ENCODE assay signal across 8 cellular contexts in genomic region chr13:50911937-50912624, GRCh38. TPM values are rescaled to one million over a fixed set of nuclear protein-coding genes. Genes with fewer than 3 reads are reported as not detected.
DNase-seq lines count a peak whose midpoint lies in the region; ATAC-seq and TF ChIP-seq lines count a peak whose summit lies in the region.

No MANE protein-coding gene starts in this region.

- no TSS peak for BruUV-seq in Caco-2 (replicated peaks; lab: Mats Ljungman, UMichigan)

- H3K4me3 ChIP-seq in Caco-2 (ENCODE audit: low read depth, low read length) (no peak overlapping the region), endodermal cell (ENCODE audit: low read length) (no peak overlapping the region)

- H3K36me3 ChIP-seq in Caco-2 (ENCODE audit: control insufficient read depth, insufficient read depth, low read length) = no peaks in the 10 kb centered on the region
- no peaks in the 10 kb centered on the region for H3K36me3 ChIP-seq in endodermal cell (ENCODE audit: control insufficient read depth, insufficient read depth, low read length)

- H3K9me3 Mint-ChIP-seq in Caco-2 (ENCODE audit: unreplicated experiment) (no peaks in the 10 kb centered on the region), endodermal cell (no peaks in the 10 kb centered on the region)

- CTCF ChIA-PET in Caco-2 (lab: Charles Lee) = interaction anchor here (0.7 to 1.7 kb wide), 14 partner anchors 8 to 976 kb away, joined by 3 to 9 read pairs (median 4); partner anchors contain the start of gene SPRYD7

- intact Hi-C loops in Caco-2 (cut with micrococcal nuclease; ENCODE audit: unreplicated experiment) = loop anchor here (1.0 to 10.0 kb wide), 6 partner anchors 111 to 936 kb away; no protein-coding TSS in a partner anchor

- no peak overlapping the region for H3K27ac ChIP-seq in endodermal cell (ENCODE audit: low read depth, low read length)

- H3K27me3 Mint-ChIP-seq in Caco-2 (ENCODE audit: insufficient read depth, unreplicated experiment) = no peaks in the 10 kb centered on the region
- H3K27me3 Mint-ChIP-seq in endodermal cell (ENCODE audit: insufficient read depth) = no peaks in the 10 kb centered on the region

- H3K4me1 ChIP-seq in Caco-2 (peaks cover 13% of the 10 kb centered on the region), endodermal cell (ENCODE audit: control insufficient read depth, insufficient read depth, low read length) (peaks cover 27% of the 10 kb centered on the region)

- H3K4me3 Mint-ChIP-seq in Caco-2 (ENCODE audit: unreplicated experiment) = peak overlapping the region; percentile 55
- no peak overlapping the region for H3K4me3 Mint-ChIP-seq in endodermal cell

- H3K27me3 ChIP-seq in Caco-2 (replicated peaks; ENCODE audit: control insufficient read depth, insufficient read depth, low read length) (no peaks in the 10 kb centered on the region), endodermal cell (ENCODE audit: control insufficient read depth, insufficient read depth, low read length, poor library complexity, severe bottlenecking) (no peaks in the 10 kb centered on the region)

- peak; percentile 42 for ATAC-seq in GM21367 (IDR thresholded peaks at IDR 0.05; ENCODE audit: unreplicated experiment)

- no peaks in the 10 kb centered on the region for H3K36me3 Mint-ChIP-seq in Caco-2 (ENCODE audit: insufficient read depth, unreplicated experiment)
- no peaks in the 10 kb centered on the region for H3K36me3 Mint-ChIP-seq in endodermal cell (ENCODE audit: low read depth)

- no peaks in the 10 kb centered on the region for H3K9me3 ChIP-seq in Caco-2
- H3K9me3 ChIP-seq in endodermal cell (ENCODE audit: control insufficient read depth, low read length) = no peaks in the 10 kb centered on the region

- 36 to 100% methylated on average over 1 to 4 of the region's 4 CpGs for WGBS in endodermal cell (ENCODE audit: insufficient coverage in 1 of 2, insufficient read length in 1 of 2), 2 experiments

- no peak overlapping the region for H3K9ac ChIP-seq in endodermal cell (ENCODE audit: extremely low read depth, low read length, poor library complexity, severe bottlenecking)

- POLR2A ChIA-PET in Caco-2 (lab: Charles Lee) = interaction anchor here (0.5 to 1.0 kb wide), 2 partner anchors 831 to 915 kb away, joined by 3 read pairs; no protein-coding TSS in a partner anchor

- H3K27ac Mint-ChIP-seq in Caco-2 (ENCODE audit: unreplicated experiment) = peak overlapping the region; percentile 55
- no peak overlapping the region for H3K27ac Mint-ChIP-seq in endodermal cell

- peaks cover 25% of the 10 kb centered on the region for H3K4me1 Mint-ChIP-seq in Caco-2 (ENCODE audit: low read depth, unreplicated experiment)
- H3K4me1 Mint-ChIP-seq in endodermal cell = peaks cover 39% of the 10 kb centered on the region

- DNase-seq in Caco-2 = peak; percentile 87 to 89
- DNase-seq in HT1080 (ENCODE audit: low read depth) = peak; percentile 73
- DNase-seq in NK-92 treated with Interleukin-12 subunit alpha and Interleukin-12 subunit beta, amount 100 ng/mL, for 24 hours (lab: John Stamatoyannopoulos, UW) = peak; percentile 90
- DNase-seq in activated CD8-positive, alpha-beta memory T cell treated with anti-CD3 and anti-CD28 coated beads for 4 hours (ENCODE audit: low read depth in 2 of 2) = peak; percentile 78 to 88
- peak; percentile 97 for DNase-seq in endodermal cell
- peak; percentile 71 for DNase-seq in midbrain (lab: John Stamatoyannopoulos, UW)
- peak; percentile 78 to 86 for DNase-seq in stimulated activated CD8-positive, alpha-beta memory T cell treated with anti-CD3 and anti-CD28 coated beads, Interleukin-4, amount 100 ng/mL, for 1 hour (ENCODE audit: low read depth in 2 of 2, low spot score in 1 of 2)

- peak; percentile 88 to 92 for TF ChIP-seq CTCF in Caco-2 (IDR thresholded peaks at IDR 0.05; ENCODE audit: insufficient read depth in 1 of 2, low read depth in 1 of 2, low read length in 1 of 2, severe bottlenecking in 1 of 2, unreplicated experiment in 1 of 2)
- TF ChIP-seq CTCF in endodermal cell (conservative IDR thresholded peaks at IDR 0.05) = peak; percentile 94

RNA-seq across cellular contexts. Expression of gene RNASEH2B, which starts 2.5 kb away (rescaled TPM):
- total RNA-seq in Caco-2 (2022) = 60.2 and 61.2 TPM in 2 replicates
- total RNA-seq in HT1080 (2014; rRNA removed; shearing (Covaris generic)) = 30.3 and 32.7 TPM in 2 replicates
- polyA plus RNA-seq in HT1080 (2015; cell fraction: cytosol; rRNA removed) = 18.7 and 19.7 TPM in 2 replicates
- polyA plus RNA-seq in HT1080 (2015; cell fraction: nucleus; rRNA removed) = 9.0 and 10.7 TPM in 2 replicates
- total RNA-seq in endodermal cell = 10 to 100 TPM; 37.7 to 44.1 TPM
- polyA plus RNA-seq in endodermal cell (2013, experiment 1 of 2) = 29.4 TPM
- 23.8 TPM for polyA plus RNA-seq in endodermal cell (2013, experiment 2 of 2)
